In the genomic region with DNA sequence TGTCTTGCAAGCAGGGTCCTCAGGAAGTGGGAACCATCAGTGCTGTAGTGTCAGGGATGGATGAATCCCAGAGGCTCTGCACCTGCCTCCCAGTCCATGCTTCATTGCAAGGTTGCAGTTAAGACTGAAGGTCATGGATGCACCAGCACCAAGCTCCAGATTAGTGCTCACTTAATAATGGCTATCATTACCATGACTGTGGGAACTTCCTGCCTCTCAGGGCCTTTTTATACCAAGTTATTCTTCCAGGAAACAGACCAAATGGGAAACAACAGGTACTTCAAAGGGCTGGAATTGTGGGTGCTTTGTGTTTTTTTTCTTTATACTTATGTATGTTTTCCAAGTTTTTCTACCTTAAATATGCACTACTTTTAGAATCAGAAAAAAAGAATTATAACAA, we compare ENCODE assay signal across 30 cellular contexts.
"Had no signal": no experiment of that assay in that cellular context is flagged by ENCODE, and none has a peak within 500 bp of the region (broad histone marks: within the 10 kb centered on the region; RNA-seq: fewer than 3 reads in every experiment).

No MANE protein-coding gene starts in this region.

- H3K27me3 ChIP-seq: colonic mucosa, gastrocnemius medialis, left lung, right atrium auricular region, suprapubic skin, transverse colon, upper lobe of right lung, uterus had no signal

- H3K9me3 ChIP-seq: colonic mucosa, gastrocnemius medialis, prostate gland, suprapubic skin, upper lobe of right lung, uterus had no signal

- DNase-seq: colonic mucosa; effector CD8-positive, alpha-beta T cell; endodermal cell; foreskin fibroblast; gastrocnemius medialis; head of caudate nucleus; kidney; left lung; mesenchymal stem cell; midbrain; naive thymus-derived CD4-positive, alpha-beta T cell; nephron progenitor cell; nucleus accumbens; stimulated activated CD4-positive, alpha-beta T cell treated with anti-CD3 and anti-CD28 coated beads, Interleukin-12 subunit alpha, Interleukin-12 subunit beta, amount 100 ng/mL, for 4 hours; stimulated activated CD4-positive, alpha-beta T cell treated with anti-CD3 and anti-CD28 coated beads, Interleukin-1b, Interleukin-23, amount 100 ng/mL, for 48 hours; stimulated activated CD4-positive, alpha-beta T cell treated with anti-CD3 and anti-CD28 coated beads, Interleukin-4, amount 100 ng/mL, for 1 hour; stimulated activated CD8-positive, alpha-beta memory T cell treated with anti-CD3 and anti-CD28 coated beads, Interleukin-4, amount 100 ng/mL, for 48 hours; stimulated activated naive CD4-positive, alpha-beta T cell; stimulated activated naive CD8-positive, alpha-beta T cell treated with anti-CD3 and anti-CD28 coated beads, Interleukin-15, amount 100 ng/mL, for 72 hours; transverse colon; upper lobe of right lung; uterus had no signal

- H3K36me3 ChIP-seq: colonic mucosa, gastrocnemius medialis, left lung, prostate gland, right atrium auricular region, suprapubic skin, transverse colon, upper lobe of right lung, uterus had no signal

- H3K27me3 Mint-ChIP-seq: naive thymus-derived CD4-positive, alpha-beta T cell; stimulated activated naive CD8-positive, alpha-beta T cell treated with anti-CD3 and anti-CD28 coated beads, Interleukin-15, amount 100 ng/mL, for 72 hours had no signal

- H3K4me3 Mint-ChIP-seq: dendritic cell treated with granulocyte-macrophage colony-stimulating factor and Interleukin-4, amounts not matched to agents 40 ng/mL and 50 ng/mL, for 4 days; endodermal cell; naive thymus-derived CD4-positive, alpha-beta T cell; nephron progenitor cell; stimulated activated naive CD8-positive, alpha-beta T cell treated with anti-CD3 and anti-CD28 coated beads, Interleukin-15, amount 100 ng/mL, for 72 hours had no signal

- H3K4me2 ChIP-seq: smooth muscle cell had no signal

- H3K27ac Mint-ChIP-seq: dendritic cell treated with granulocyte-macrophage colony-stimulating factor and Interleukin-4, amounts not matched to agents 40 ng/mL and 50 ng/mL, for 4 days; nephron progenitor cell had no signal

- H3K4me3 ChIP-seq: colonic mucosa, gastrocnemius medialis, left lung, prostate gland, right atrium auricular region, smooth muscle cell, suprapubic skin, transverse colon, upper lobe of right lung, uterus had no signal

- ATAC-seq: esophagus mucosa; gastrocnemius medialis; left lung; naive thymus-derived CD4-positive, alpha-beta T cell; sciatic nerve; stimulated activated naive CD8-positive, alpha-beta T cell treated with anti-CD3 and anti-CD28 coated beads, Interleukin-15, amount 100 ng/mL, for 72 hours; upper lobe of right lung had no signal

- H3K27ac ChIP-seq: colonic mucosa, epithelial cell of prostate, gastrocnemius medialis, left lung, prostate gland, right atrium auricular region, suprapubic skin, transverse colon, upper lobe of right lung, uterus had no signal

- H3K4me1 ChIP-seq: colonic mucosa, gastrocnemius medialis, left lung, prostate gland, right atrium auricular region, suprapubic skin, transverse colon, upper lobe of right lung, uterus had no signal
